ENCODE assay signal across 8 cellular contexts in the genomic region with DNA sequence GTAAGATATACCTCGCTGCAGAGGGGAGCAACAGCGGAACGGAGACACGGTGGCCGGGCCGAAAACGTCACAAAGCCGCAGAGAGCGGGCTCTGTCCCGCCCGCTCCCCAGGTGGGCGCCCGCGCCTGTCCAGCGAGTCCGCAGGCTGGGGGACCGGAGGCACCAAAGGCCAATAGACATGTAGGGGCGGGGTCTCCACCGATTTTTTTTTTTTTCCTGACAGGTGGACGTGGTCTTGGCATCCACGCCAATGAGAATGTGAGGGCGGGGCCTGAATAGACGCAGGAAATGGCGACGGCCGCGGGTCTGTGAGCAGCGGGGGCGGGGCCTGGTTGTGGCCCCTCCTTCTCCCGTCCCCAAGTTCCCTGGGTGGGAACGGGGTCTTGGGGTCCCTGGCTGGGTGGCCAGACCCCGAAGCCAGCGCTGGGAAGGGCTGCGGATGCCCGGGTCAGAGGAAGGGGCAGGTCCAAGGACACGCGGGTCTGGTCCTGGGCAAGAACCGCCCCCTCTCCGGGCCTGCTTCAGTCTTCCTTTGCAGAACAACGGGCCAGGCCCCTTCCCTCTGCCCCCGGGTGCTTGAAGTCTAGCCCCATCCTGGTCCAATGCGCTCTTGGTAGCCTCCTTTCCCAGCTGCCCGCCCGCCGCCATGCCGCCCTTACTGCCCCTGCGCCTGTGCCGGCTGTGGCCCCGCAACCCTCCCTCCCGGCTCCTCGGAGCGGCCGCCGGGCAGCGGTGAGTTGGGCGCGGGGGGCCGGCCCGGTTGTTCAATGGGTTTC. TPM values are rescaled to one million over a fixed set of nuclear protein-coding genes. Genes with fewer than 3 reads are reported as not detected.
DNase-seq lines count a peak whose midpoint lies in the region; ATAC-seq, FAIRE-seq and TF ChIP-seq lines count a peak whose summit lies in the region.

Gene DNAJC4, plus strand, starts transcription at position 340 of the 776 bp plus-strand sequence. Its CDS starts 307 bp downstream, at position 647.

- no peaks in the 10 kb centered on the region for H4K20me1 ChIP-seq in HepG2 (ENCODE audit: insufficient read depth, low read length)

- FAIRE-seq in A204.1 (lab: Jason Lieb, UNC) (peak; percentile 88), HepG2 (lab: Jason Lieb, UNC) (peak; percentile 73)

- peak within 1 kb of the TSS; percentile 88 for H3K4me2 ChIP-seq in HepG2 (ENCODE audit: low read depth, low read length)

- intact Hi-C loops in HepG2 (cut with micrococcal nuclease; ENCODE audit: unreplicated experiment): no loop called here

- peaks cover 58% of the 10 kb centered on the region for H3K4me1 ChIP-seq in HepG2 (ENCODE audit: insufficient read depth, low read length)

- TF ChIP-seq CTCF in HepG2 (CRISPR knock-in tag; IDR thresholded peaks at IDR 0.05): no peak; the same call in 1 of the 2 replicates

- H3K36me3 ChIP-seq in HepG2 (replicated peaks in 1 of 2; ENCODE audit: control insufficient read depth in 1 of 2, insufficient read depth in 2 of 2, low read length in 2 of 2): no peaks in the 10 kb centered on the region

- WGBS in HepG2 (ENCODE audit: low lambda C conversion rate): 0% methylated on average over 2 of the region's 59 CpGs

- peak within 1 kb of the TSS; percentile 75 for H3K27ac ChIP-seq in HepG2 (ENCODE audit: extremely low read length, insufficient read depth, low read length)

- CTCF ChIA-PET in HepG2 (lab: Yijun Ruan, JAX; ENCODE audit: low intra/inter-chr PET ratio, low total read pairs): no interaction called here

- peak within 1 kb of the TSS; percentile 80 for H3K9ac ChIP-seq in HepG2 (ENCODE audit: insufficient read depth, low read depth, low read length)

- TF ChIP-seq RAD21 in HepG2 (CRISPR knock-in tag; IDR thresholded peaks at IDR 0.05): no peak

- no peak within 1 kb of the TSS for H2AFZ ChIP-seq in HepG2 (ENCODE audit: low read length)

- ATAC-seq in GM18909 (IDR thresholded peaks at IDR 0.05; ENCODE audit: poor library complexity, unreplicated experiment) (peak; percentile 49), HG03439 (IDR thresholded peaks at IDR 0.05; ENCODE audit: unreplicated experiment) (peak; percentile 51), HepG2 (peak; percentile 64)

- no peaks in the 10 kb centered on the region for H3K9me3 ChIP-seq in HepG2 (ENCODE audit: low read length)

- H3K27me3 ChIP-seq in HepG2 (ENCODE audit: control insufficient read depth in 1 of 2, insufficient read depth in 2 of 2, low read length in 2 of 2): no peaks in the 10 kb centered on the region

- no TSS peak for BruUV-seq in HepG2 (replicated peaks; lab: Mats Ljungman, UMichigan)

- TF ChIP-seq EP300 in HepG2 (IDR thresholded peaks at IDR 0.05; ENCODE audit: low read depth in 2 of 2, low read length in 2 of 2) (no peak), HepG2 (CRISPR knock-in tag; IDR thresholded peaks at IDR 0.05; ENCODE audit: borderline replicate concordance) (no peak)

- peak in 1 of 2 experiments; percentile 27; a peak in 1 of 4 replicates for TF ChIP-seq POLR2A in HepG2 (IDR thresholded peaks at IDR 0.05; ENCODE audit: insufficient read depth in 1 of 2, low read depth in 2 of 2, low read length in 2 of 2)

- DNase-seq in NCI-H526 (lab: John Stamatoyannopoulos, UW) (peak; percentile 91 to 99), dermis blood vessel endothelial cell (peak; percentile 92), HepG2 (ENCODE audit: low spot score) (peak; percentile 96)
- peak; percentile 92 to 95 for DNase-seq in activated CD4-positive, alpha-beta T cell treated with anti-CD3 and anti-CD28 coated beads, Interleukin-2, amount 50 U/mL, for 48 hours
- peak; percentile 77 for DNase-seq in stimulated activated CD4-positive, alpha-beta T cell treated with anti-CD3 and anti-CD28 coated beads, Interleukin-2, amount 100 ng/mL, for 4 hours (ENCODE audit: low read depth)

- POLR2A ChIA-PET in HepG2 (lab: Yijun Ruan, JAX): interaction anchor here (1.0 to 2.6 kb wide), 2 partner anchors 11 to 40 kb away, joined by 4 to 8 read pairs; partner anchors contain the start of gene FKBP2

- in situ Hi-C loops in HepG2 (cut with HindIII; ENCODE audit: extremely low pct_ligation_motif_present, low pct_unique_long_range_greater_than_20kb): no loop called here

- H3K79me2 ChIP-seq in HepG2 (ENCODE audit: insufficient read depth, low read length): peaks cover 2% of the 10 kb centered on the region

- H3K4me3 ChIP-seq in HepG2 (replicated peaks in 1 of 3; ENCODE audit: insufficient read depth in 1 of 3, low read depth in 2 of 3, low read length in 3 of 3): peak within 1 kb of the TSS; percentile 94 to 96 (median 95)

TF ChIP-seq in HepG2, 621 proteins besides CTCF, POLR2A, EP300 and RAD21 (continues in another document):
- TF ChIP-seq ZNF770 (CRISPR knock-in tag; IDR thresholded peaks at IDR 0.05): no peak
- TF ChIP-seq FOXC1 (CRISPR knock-in tag; IDR thresholded peaks at IDR 0.05; ENCODE audit: borderline replicate concordance): peak; percentile 80; the same call in 1 of the 2 replicates
- TF ChIP-seq ZNF567 (CRISPR knock-in tag; IDR thresholded peaks at IDR 0.05; ENCODE audit: borderline replicate concordance): 0 out of 2 replicates have a peak, but pooled peaks have one; percentile 78
- TF ChIP-seq ZNF761 (CRISPR knock-in tag; conservative IDR thresholded peaks at IDR 0.05): no peak
- TF ChIP-seq XRCC5 (optimal IDR thresholded peaks at IDR 0.05; ENCODE audit: low read length): peak; percentile 48
- TF ChIP-seq HMGA1 (CRISPR knock-in tag; conservative IDR thresholded peaks at IDR 0.05): no peak
- TF ChIP-seq SRY (CRISPR knock-in tag; IDR thresholded peaks at IDR 0.05): 0 out of 2 replicates have a peak, but pooled peaks have one; percentile 56
- 0 out of 2 replicates have a peak, but pooled peaks have one; percentile 27 for TF ChIP-seq MXD4 (CRISPR knock-in tag; IDR thresholded peaks at IDR 0.05)
- TF ChIP-seq AKAP8 (CRISPR knock-in tag; IDR thresholded peaks at IDR 0.05): peak; percentile 95; the same call in 1 of the 2 replicates

RNA-seq across cellular contexts. Expression of gene DNAJC4, which starts in this region (rescaled TPM):
- total RNA-seq in dermis blood vessel endothelial cell (7.0 and 17.4 TPM in 2 replicates), HepG2 (2016; rRNA removed; fragmentation: Illumina TruSeq; extraction: Trizol) (7.1 and 10.3 TPM in 2 replicates)
- total RNA-seq in HepG2 (2016; cell fraction: cytosol; rRNA removed; fragmentation: Illumina TruSeq; extraction: Trizol; ENCODE audit: low read depth): 28.3 and 35.6 TPM in 2 replicates
- total RNA-seq in HepG2 (2016; cell fraction: insoluble cytoplasmic fraction; rRNA removed; fragmentation: Illumina TruSeq; extraction: Trizol): 6.3 and 10.4 TPM in 2 replicates
- 28.1 and 29.9 TPM in 2 replicates for total RNA-seq in HepG2 (2016; cell fraction: membrane; rRNA removed; fragmentation: Illumina TruSeq; extraction: Trizol)
- 5.2 and 8.8 TPM in 2 replicates for total RNA-seq in HepG2 (2016; cell fraction: nucleus; rRNA removed; fragmentation: Illumina TruSeq; extraction: Trizol)
- 60.8 and 70.9 TPM in 2 replicates for polyA plus RNA-seq in HepG2 (2011; rRNA removed)
- 33.5 and 51.1 TPM in 2 replicates for polyA plus RNA-seq in HepG2 (2011; cell fraction: cytosol; rRNA removed)
- 73.5 and 95.2 TPM in 2 replicates for polyA plus RNA-seq in HepG2 (2011; cell fraction: nucleus; rRNA removed)
- 39.4 and 41.6 TPM in 2 replicates for polyA plus RNA-seq in HepG2 (2012)
- polyA plus RNA-seq in HepG2 (2016; cell fraction: cytosol; fragmentation: Illumina TruSeq; extraction: Trizol; ENCODE audit: low read depth): 106 and 114 TPM in 2 replicates
- polyA plus RNA-seq in HepG2 (2016; cell fraction: insoluble cytoplasmic fraction; fragmentation: Illumina TruSeq; extraction: Trizol; ENCODE audit: low read depth): 22.4 and 29.3 TPM in 2 replicates
- 95.1 and 103 TPM in 2 replicates for polyA plus RNA-seq in HepG2 (2016; cell fraction: membrane; fragmentation: Illumina TruSeq; extraction: Trizol; ENCODE audit: low read depth)
- 38.2 and 42.5 TPM in 2 replicates for polyA plus RNA-seq in HepG2 (2016; cell fraction: nucleus; fragmentation: Illumina TruSeq; extraction: Trizol; ENCODE audit: insufficient read depth, low read depth)
- 22.4 and 24.1 TPM in 2 replicates for polyA minus RNA-seq in HepG2 (2011; rRNA and poly(A)+ RNA removed; ENCODE audit: low replicate concordance)
- 10.7 and 10.8 TPM in 2 replicates for polyA minus RNA-seq in HepG2 (2011; cell fraction: cytosol; rRNA and poly(A)+ RNA removed)
- polyA minus RNA-seq in HepG2 (2011; cell fraction: nucleus; rRNA and poly(A)+ RNA removed): 6.1 and 7.1 TPM in 2 replicates

Comparison
In these comparisons a context has a peak if more than half of its experiments do, and no peak if none do; other contexts are left out.
1. Peak in every context shown above with its lines: DNase-seq, ATAC-seq, H3K4me3 ChIP-seq and H3K27ac ChIP-seq.